12 cellular contexts compared by ENCODE assay signal in the genomic region with DNA sequence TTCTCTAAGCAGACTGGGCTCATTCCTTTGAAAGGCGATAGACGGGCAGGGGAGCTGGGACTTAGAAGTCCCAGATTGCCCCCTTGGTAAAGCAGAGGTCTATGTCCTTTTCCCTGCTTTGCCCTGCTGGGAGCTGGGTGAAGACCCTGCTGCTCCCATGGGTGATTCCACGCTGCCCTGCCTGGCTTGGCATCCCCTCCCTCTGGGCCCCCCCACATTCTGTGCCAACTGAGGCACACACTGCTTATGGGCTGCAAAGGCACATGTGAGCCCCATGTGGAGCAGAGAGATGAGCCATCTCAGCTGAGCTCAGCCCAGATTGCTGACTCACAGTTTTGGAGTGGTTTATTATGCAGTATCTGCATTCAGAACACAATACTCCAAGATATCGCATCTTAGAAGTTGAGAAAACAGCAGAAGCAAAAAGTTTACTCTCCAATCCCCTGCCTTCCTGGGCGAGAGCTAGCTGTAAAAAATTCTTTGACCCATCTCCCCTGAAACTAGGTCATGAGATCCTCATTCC.
"Had no signal": no experiment of that assay in that cellular context is flagged by ENCODE, and none has a peak within 500 bp of the region (broad histone marks: within the 10 kb centered on the region; RNA-seq: fewer than 3 reads in every experiment).

No MANE protein-coding gene starts in this region.

- H3K27ac ChIP-seq: skin epidermis, vagina had no signal

- DNase-seq: activated CD4-positive, alpha-beta T cell treated with anti-CD3 and anti-CD28 coated beads for 1 hour; activated CD4-positive, alpha-beta T cell treated with anti-CD3 and anti-CD28 coated beads, Interleukin-2, amount 50 U/mL, for 48 hours; activated CD8-positive, alpha-beta memory T cell treated with anti-CD3 and anti-CD28 coated beads, Interleukin-2, amount 10 ng/mL, durations not matched to agents 7 days and 5 days; activated gamma-delta T cell treated with Interleukin-2 at 50 U/mL for 16 hours; activated naive CD8-positive, alpha-beta T cell treated with anti-CD3 and anti-CD28 coated beads for 36 hours; activated T-cell treated with anti-CD3 and anti-CD28 coated beads, Interleukin-2, amount 50 U/mL, for 4 hours; endodermal cell; erythroblast; immature natural killer cell; nephron progenitor cell had no signal

- H3K4me3 ChIP-seq: skin epidermis, vagina had no signal

- H3K27me3 ChIP-seq: vagina had no signal

- ATAC-seq: activated CD8-positive, alpha-beta memory T cell treated with anti-CD3 and anti-CD28 coated beads, Interleukin-2, amount 10 ng/mL, durations not matched to agents 7 days and 5 days; activated T-cell treated with anti-CD3 and anti-CD28 coated beads, Interleukin-2, amount 50 U/mL, for 4 hours had no signal

- H3K36me3 ChIP-seq: vagina had no signal

- H3K9me3 ChIP-seq: vagina had no signal
